1 cellular context compared by ENCODE assay signal in genomic region chr7:102958004-102958403, GRCh38. TPM values are rescaled to one million over a fixed set of nuclear protein-coding genes. Genes with fewer than 3 reads are reported as not detected.
"Had no signal": no experiment of that assay in that cellular context is flagged by ENCODE, and none has a peak within 500 bp of the region (broad histone marks: within the 10 kb centered on the region; RNA-seq: fewer than 3 reads in every experiment).

No MANE protein-coding gene starts in this region.

RNA-seq across cellular contexts. Expression of gene LRRC17, which starts 45.2 kb away (rescaled TPM):
- polyA plus RNA-seq: immature natural killer cell had no signal
